Comparison of ENCODE assay signal across 19 cellular contexts in the genomic region with DNA sequence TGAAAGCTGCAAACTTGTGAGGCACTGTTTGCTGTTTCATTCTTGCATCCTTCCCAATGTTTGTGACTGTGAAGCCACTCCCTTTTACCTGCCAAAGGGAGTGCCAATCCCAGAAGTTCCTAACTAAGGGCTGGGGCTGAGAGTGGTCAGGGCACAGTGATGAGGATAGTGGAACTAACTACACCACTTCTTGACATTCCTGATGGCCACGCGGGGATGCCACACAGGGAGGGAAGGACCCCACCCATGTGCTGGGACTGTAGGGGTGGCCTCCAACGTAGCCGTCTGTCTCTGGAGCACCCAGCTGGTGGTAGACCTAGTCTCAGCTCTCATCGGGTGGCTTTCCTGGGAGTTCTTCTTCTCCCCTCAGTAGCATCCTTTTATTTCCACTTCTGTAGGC.
"Had no signal": no experiment of that assay in that cellular context is flagged by ENCODE, and none has a peak within 500 bp of the region (broad histone marks: within the 10 kb centered on the region; RNA-seq: fewer than 3 reads in every experiment).

No MANE protein-coding gene starts in this region.

- H3K4me1 Mint-ChIP-seq: activated CD4-positive, alpha-beta T cell treated with anti-CD3 and anti-CD28 coated beads, Interleukin-2, amount 10 ng/mL, durations not matched to agents 24 days and 14 days; activated naive CD4-positive, alpha-beta T cell treated with anti-CD3 and anti-CD28 coated beads, Interleukin-2, amount 10 ng/mL, durations not matched to agents 7 days and 5 days; activated naive CD8-positive, alpha-beta T cell treated with anti-CD3 and anti-CD28 coated beads, Interleukin-2, amount 50 U/mL, for 24 hours; naive thymus-derived CD4-positive, alpha-beta T cell had no signal

- H3K36me3 Mint-ChIP-seq: activated naive CD4-positive, alpha-beta T cell treated with anti-CD3 and anti-CD28 coated beads, Interleukin-2, amount 10 ng/mL, durations not matched to agents 7 days and 5 days; naive thymus-derived CD4-positive, alpha-beta T cell had no signal

- H2AFZ ChIP-seq: parathyroid adenoma had no signal

- H3K4me3 ChIP-seq: breast epithelium, left lung, tibial nerve, uterus had no signal

- H3K9ac ChIP-seq: parathyroid adenoma had no signal

- H3K27ac Mint-ChIP-seq: activated CD4-positive, alpha-beta T cell treated with anti-CD3 and anti-CD28 coated beads, Interleukin-2, amount 10 ng/mL, durations not matched to agents 24 days and 14 days; activated CD8-positive, alpha-beta T cell treated with anti-CD3 and anti-CD28 coated beads, Interleukin-2, amount 10 ng/mL, durations not matched to agents 7 days and 5 days; activated naive CD4-positive, alpha-beta T cell treated with anti-CD3 and anti-CD28 coated beads, Interleukin-2, amount 10 ng/mL, durations not matched to agents 7 days and 5 days; activated naive CD8-positive, alpha-beta T cell treated with anti-CD3 and anti-CD28 coated beads, Interleukin-2, amount 50 U/mL, for 24 hours; activated T-cell treated with anti-CD3 and anti-CD28 coated beads, Interleukin-2, amount 50 U/mL, for 24 hours; effector memory CD8-positive, alpha-beta T cell; naive thymus-derived CD4-positive, alpha-beta T cell had no signal

- H3K9me3 ChIP-seq: breast epithelium, left lung, tibial nerve, uterus had no signal

- H3K36me3 ChIP-seq: breast epithelium, left lung, uterus had no signal

- H3K27me3 Mint-ChIP-seq: activated naive CD8-positive, alpha-beta T cell treated with anti-CD3 and anti-CD28 coated beads, Interleukin-2, amount 50 U/mL, for 24 hours had no signal

- DNase-seq: activated CD4-positive, alpha-beta T cell treated with anti-CD3 and anti-CD28 coated beads, Interleukin-2, amount 10 ng/mL, durations not matched to agents 24 days and 14 days; activated CD8-positive, alpha-beta T cell treated with anti-CD3 and anti-CD28 coated beads, Interleukin-2, amount 10 ng/mL, durations not matched to agents 7 days and 5 days; activated effector memory CD4-positive, alpha-beta T cell treated with Interleukin-2 at 50 U/mL for 16 hours; activated naive CD4-positive, alpha-beta T cell treated with anti-CD3 and anti-CD28 coated beads, Interleukin-2, amount 10 ng/mL, durations not matched to agents 7 days and 5 days; activated naive CD8-positive, alpha-beta T cell treated with anti-CD3 and anti-CD28 coated beads, Interleukin-2, amount 50 U/mL, for 24 hours; activated T-cell treated with anti-CD3 and anti-CD28 coated beads, Interleukin-2, amount 50 U/mL, for 24 hours; aorta; effector memory CD8-positive, alpha-beta T cell; glutamatergic neuron; kidney; left lung; naive thymus-derived CD4-positive, alpha-beta T cell; stimulated activated CD4-positive, alpha-beta T cell treated with anti-CD3 and anti-CD28 coated beads, Interleukin-2, amount 100 ng/mL, for 24 hours; stimulated activated naive CD8-positive, alpha-beta T cell treated with anti-CD3 and anti-CD28 coated beads, Interleukin-15, Interleukin-2, amounts not matched to agents 100 U/mL and 50 U/mL, for 24 hours; T1000; uterus had no signal

- H3K4me3 Mint-ChIP-seq: activated CD4-positive, alpha-beta T cell treated with anti-CD3 and anti-CD28 coated beads, Interleukin-2, amount 10 ng/mL, durations not matched to agents 24 days and 14 days; activated CD8-positive, alpha-beta T cell treated with anti-CD3 and anti-CD28 coated beads, Interleukin-2, amount 10 ng/mL, durations not matched to agents 7 days and 5 days; activated naive CD4-positive, alpha-beta T cell treated with anti-CD3 and anti-CD28 coated beads, Interleukin-2, amount 10 ng/mL, durations not matched to agents 7 days and 5 days; activated naive CD8-positive, alpha-beta T cell treated with anti-CD3 and anti-CD28 coated beads, Interleukin-2, amount 50 U/mL, for 24 hours; activated T-cell treated with anti-CD3 and anti-CD28 coated beads, Interleukin-2, amount 50 U/mL, for 24 hours; effector memory CD8-positive, alpha-beta T cell; naive thymus-derived CD4-positive, alpha-beta T cell had no signal

- H3K9me3 Mint-ChIP-seq: activated CD4-positive, alpha-beta T cell treated with anti-CD3 and anti-CD28 coated beads, Interleukin-2, amount 10 ng/mL, durations not matched to agents 24 days and 14 days; activated naive CD4-positive, alpha-beta T cell treated with anti-CD3 and anti-CD28 coated beads, Interleukin-2, amount 10 ng/mL, durations not matched to agents 7 days and 5 days; activated naive CD8-positive, alpha-beta T cell treated with anti-CD3 and anti-CD28 coated beads, Interleukin-2, amount 50 U/mL, for 24 hours; activated T-cell treated with anti-CD3 and anti-CD28 coated beads, Interleukin-2, amount 50 U/mL, for 24 hours; effector memory CD8-positive, alpha-beta T cell had no signal

- H3K4me1 ChIP-seq: breast epithelium, left lung, parathyroid adenoma, uterus had no signal

- H3K27me3 ChIP-seq: tibial nerve, uterus had no signal

- H3K79me2 ChIP-seq: parathyroid adenoma had no signal

- H3K27ac ChIP-seq: breast epithelium, left lung, parathyroid adenoma, uterus had no signal
